ENCODE assay signal across 8 cellular contexts in genomic region chr2:126971481-126972271, GRCh38.
DNase-seq lines count a peak whose midpoint lies in the region; ATAC-seq and TF ChIP-seq lines count a peak whose summit lies in the region.

No MANE protein-coding gene starts in this region.

- no peaks in the 10 kb centered on the region for H3K79me2 ChIP-seq in parathyroid adenoma

- ATAC-seq in GM21576 (IDR thresholded peaks at IDR 0.05; ENCODE audit: unreplicated experiment), result peak; percentile 93

- H3K27ac ChIP-seq in SJSA1 (no peak overlapping the region), parathyroid adenoma (no peak overlapping the region), tibial artery (peak overlapping the region in 1 of 2 donors; percentile 31)

- peak; percentile 91 for TF ChIP-seq CTCF in parathyroid adenoma (IDR thresholded peaks at IDR 0.05)
- TF ChIP-seq CTCF in tibial artery (IDR thresholded peaks at IDR 0.05), result peak; percentile 81 to 94

- H3K4me1 ChIP-seq in SJSA1 (replicated peaks) (peaks cover 7% of the 10 kb centered on the region), parathyroid adenoma (no peaks in the 10 kb centered on the region), tibial artery (peaks cover 0 to 15% (median 8%) of the 10 kb centered on the region in 4 donors)

- H3K36me3 ChIP-seq in SJSA1, result no peaks in the 10 kb centered on the region
- H3K36me3 ChIP-seq in parathyroid adenoma (ENCODE audit: control insufficient read depth, insufficient read depth, low read length), result no peaks in the 10 kb centered on the region
- no peaks in the 10 kb centered on the region for H3K36me3 ChIP-seq in tibial artery

- DNase-seq in DMS79 treated with DMSO at 0.1 percent for 48 hours (lab: John Stamatoyannopoulos, UW), result peak; percentile 39
- peak; percentile 39 for DNase-seq in Jurkat, Clone E6-1 (ENCODE audit: low read depth, low spot score)
- DNase-seq in SJSA1 (ENCODE audit: low read depth in 1 of 2, low spot score in 2 of 2), result peak; percentile 56 to 62
- DNase-seq in activated naive CD4-positive, alpha-beta T cell treated with Interleukin-2 at 50 U/mL for 16 hours, result peak; percentile 66
- peak; percentile 78 for DNase-seq in germinal center (ENCODE audit: low spot score)
- DNase-seq in tibial artery, result peak; percentile 48 to 83

- H3K4me3 ChIP-seq in Jurkat, Clone E6-1 (ENCODE audit: low read length), result peak overlapping the region; percentile 47
- H3K4me3 ChIP-seq in SJSA1 (peak overlapping the region; percentile 7; the same call in 1 of the 2 replicates), parathyroid adenoma (ENCODE audit: low read depth, low read length) (peak overlapping the region; percentile 60), tibial artery (peak overlapping the region; percentile 34 to 53)

- no peak overlapping the region for H3K9ac ChIP-seq in parathyroid adenoma

- H3K27me3 ChIP-seq in SJSA1 (replicated peaks) (peaks cover 29% of the 10 kb centered on the region), parathyroid adenoma (ENCODE audit: control insufficient read depth, insufficient read depth, low read length) (no peaks in the 10 kb centered on the region), tibial artery (peaks cover 0 to 15% of the 10 kb centered on the region in 2 donors)

- intact Hi-C loops in tibial artery (cut with DNase I; ENCODE audit: low total_unique reads), result no loop called here

- H3K4me2 ChIP-seq in parathyroid adenoma (ENCODE audit: low read length), result peak overlapping the region; percentile 97

- H2AFZ ChIP-seq in parathyroid adenoma, result peak overlapping the region; percentile 85

- H3K9me3 ChIP-seq in SJSA1 (replicated peaks) (no peaks in the 10 kb centered on the region), parathyroid adenoma (ENCODE audit: control insufficient read depth, low read length) (no peaks in the 10 kb centered on the region), tibial artery (no peaks in the 10 kb centered on the region)

Comparison
In these comparisons a context has a peak if more than half of its experiments do, and no peak if none do; other contexts are left out.
1. H3K4me3 ChIP-seq: peak in every context shown above with its lines; median percentile 60 in parathyroid adenoma; 47 in Jurkat, Clone E6-1; 44 in tibial artery; 7 in SJSA1.